20 cellular contexts compared by ENCODE assay signal in the genomic region with DNA sequence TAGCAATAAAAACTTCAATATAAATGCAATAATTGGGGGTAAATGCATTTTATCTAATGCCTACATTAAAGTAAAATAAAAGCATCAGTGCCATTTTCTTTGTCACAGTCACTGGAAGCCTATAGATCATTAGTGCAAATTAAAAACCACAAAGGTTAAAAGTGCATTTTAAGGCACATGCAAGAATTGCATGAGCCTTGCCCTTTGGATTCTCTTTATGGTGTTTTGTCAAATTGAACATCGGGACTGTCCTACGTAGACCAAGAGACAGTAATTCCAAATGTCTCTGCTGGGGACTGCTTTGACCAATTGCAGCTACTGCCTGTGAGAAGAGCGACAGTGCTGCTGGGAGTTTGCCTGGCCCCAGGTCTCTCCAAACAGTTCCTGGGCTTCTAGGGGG.
DNase-seq lines count a peak whose midpoint lies in the region; ATAC-seq and TF ChIP-seq lines count a peak whose summit lies in the region.
"Had no signal": no experiment of that assay in that cellular context is flagged by ENCODE, and none has a peak within 500 bp of the region (broad histone marks: within the 10 kb centered on the region; RNA-seq: fewer than 3 reads in every experiment).

No MANE protein-coding gene starts in this region.

- H3K9ac ChIP-seq in KMS-11, result no peak overlapping the region
- H3K9ac ChIP-seq: BLaER1 had no signal

- H3K4me3 Mint-ChIP-seq in CD8-positive, alpha-beta T cell, result no peak overlapping the region
- H3K4me3 Mint-ChIP-seq: CD14-positive monocyte; CD4-positive, alpha-beta memory T cell; CD4-positive, CD25-positive, alpha-beta regulatory T cell had no signal

- no peaks in the 10 kb centered on the region for H3K36me3 Mint-ChIP-seq in CD8-positive, alpha-beta T cell
- H3K36me3 Mint-ChIP-seq: CD14-positive monocyte; CD4-positive, alpha-beta memory T cell; CD4-positive, CD25-positive, alpha-beta regulatory T cell had no signal

- intact Hi-C loops in left colon (cut with DNase I, micrococcal nuclease), result no loop called here
- intact Hi-C loops in CD8-positive, alpha-beta T cell (cut with DNase I, micrococcal nuclease), result no loop called here

- H4K20me1 ChIP-seq in KMS-11 (ENCODE audit: insufficient read depth), result no peaks in the 10 kb centered on the region
- H4K20me1 ChIP-seq: BLaER1 had no signal

- POLR2A ChIA-PET in CD8-positive, alpha-beta T cell (lab: Charles Lee), result no interaction called here

- no peaks in the 10 kb centered on the region for H3K27me3 ChIP-seq in KMS-11 (ENCODE audit: insufficient read depth, low read depth)
- H3K27me3 ChIP-seq in CD8-positive, alpha-beta T cell (ENCODE audit: insufficient read depth, low read length), result no peaks in the 10 kb centered on the region
- H3K27me3 ChIP-seq: BLaER1 had no signal

- H3K9me3 ChIP-seq in CD8-positive, alpha-beta T cell (ENCODE audit: low read length), result no peaks in the 10 kb centered on the region
- H3K9me3 ChIP-seq: BE2C, BLaER1, Caco-2 had no signal

- no peak overlapping the region for H3K27ac Mint-ChIP-seq in CD8-positive, alpha-beta T cell
- H3K27ac Mint-ChIP-seq: CD14-positive monocyte; CD4-positive, alpha-beta memory T cell; CD4-positive, CD25-positive, alpha-beta regulatory T cell had no signal

- H3K4me3 ChIP-seq in KMS-11 (IDR thresholded peaks at IDR 0.05; ENCODE audit: insufficient read depth, low read depth, low read length) (no peak overlapping the region), coronary artery (no peak overlapping the region)
- no peak overlapping the region for H3K4me3 ChIP-seq in CD8-positive, alpha-beta T cell (ENCODE audit: low read depth, low read length)
- H3K4me3 ChIP-seq: BLaER1, GM12878 had no signal

- H3K27ac ChIP-seq in KMS-11 (no peak overlapping the region), coronary artery (no peak overlapping the region)
- H3K27ac ChIP-seq in CD8-positive, alpha-beta T cell (ENCODE audit: low read depth, low read length), result no peak overlapping the region
- H3K27ac ChIP-seq: BLaER1 had no signal

- CTCF ChIA-PET in CD8-positive, alpha-beta T cell (lab: Charles Lee), result no interaction called here

- H3K27me3 Mint-ChIP-seq in CD8-positive, alpha-beta T cell (ENCODE audit: low read depth), result no peaks in the 10 kb centered on the region

- H3K79me2 ChIP-seq in KMS-11 (ENCODE audit: insufficient read depth, low read depth), result no peaks in the 10 kb centered on the region

- H3K36me3 ChIP-seq in KMS-11 (ENCODE audit: insufficient read depth), result no peaks in the 10 kb centered on the region
- H3K36me3 ChIP-seq in CD8-positive, alpha-beta T cell (ENCODE audit: insufficient read depth, low read length), result no peaks in the 10 kb centered on the region
- H3K36me3 ChIP-seq: BE2C, BLaER1 had no signal

- H3K9me3 Mint-ChIP-seq in CD8-positive, alpha-beta T cell, result no peaks in the 10 kb centered on the region
- H3K9me3 Mint-ChIP-seq: CD14-positive monocyte; CD4-positive, alpha-beta memory T cell; CD4-positive, CD25-positive, alpha-beta regulatory T cell had no signal

- H3K4me1 Mint-ChIP-seq in CD8-positive, alpha-beta T cell (ENCODE audit: low read depth), result no peaks in the 10 kb centered on the region
- H3K4me1 Mint-ChIP-seq: CD14-positive monocyte; CD4-positive, alpha-beta memory T cell; CD4-positive, CD25-positive, alpha-beta regulatory T cell had no signal

- TF ChIP-seq CTCF in KMS-11 (conservative IDR thresholded peaks at IDR 0.05; ENCODE audit: low read depth, low read length), result no peak
- TF ChIP-seq CTCF in CD8-positive, alpha-beta T cell (IDR thresholded peaks at IDR 0.05), result no peak
- no peak for TF ChIP-seq CTCF in coronary artery (IDR thresholded peaks at IDR 0.05)

- peak; percentile 33 for DNase-seq in NCI-H2227 treated with DMSO at 0.1 percent for 48 hours (lab: John Stamatoyannopoulos, UW)
- no peak for DNase-seq in left colon
- DNase-seq in NCI-H1092 (lab: John Stamatoyannopoulos, UW), result no peak
- DNase-seq in T1000 (lab: John Stamatoyannopoulos, UW), result no peak
- no peak for DNase-seq in CD8-positive, alpha-beta T cell
- no peak for DNase-seq in coronary artery (ENCODE audit: low spot score)
- DNase-seq: 8988T; ACHN; BE2C; C1 segment of cervical spinal cord; Caco-2; Calu3; CD4-positive, alpha-beta memory T cell; CD4-positive, CD25-positive, alpha-beta regulatory T cell; DMS79 treated with DMSO at 0.1 percent for 48 hours; GDM1 had no signal

- peaks cover 56% of the 10 kb centered on the region for H3K4me1 ChIP-seq in KMS-11 (ENCODE audit: low read depth, poor library complexity, severe bottlenecking)
- no peaks in the 10 kb centered on the region for H3K4me1 ChIP-seq in CD8-positive, alpha-beta T cell (ENCODE audit: insufficient read depth, low read length)
- H3K4me1 ChIP-seq: BE2C, BLaER1 had no signal

- no peak overlapping the region for H2AFZ ChIP-seq in KMS-11 (ENCODE audit: low read depth)

- H3K4me2 ChIP-seq in KMS-11, result peak overlapping the region; percentile 9; the same call in 1 of the 2 replicates
- H3K4me2 ChIP-seq: BLaER1 had no signal

- ATAC-seq in left colon, result peak; percentile 27
- no peak for ATAC-seq in CD8-positive, alpha-beta T cell
- ATAC-seq: GM12878 had no signal
